ENCODE assay signal across 1 cellular context in the genomic region with DNA sequence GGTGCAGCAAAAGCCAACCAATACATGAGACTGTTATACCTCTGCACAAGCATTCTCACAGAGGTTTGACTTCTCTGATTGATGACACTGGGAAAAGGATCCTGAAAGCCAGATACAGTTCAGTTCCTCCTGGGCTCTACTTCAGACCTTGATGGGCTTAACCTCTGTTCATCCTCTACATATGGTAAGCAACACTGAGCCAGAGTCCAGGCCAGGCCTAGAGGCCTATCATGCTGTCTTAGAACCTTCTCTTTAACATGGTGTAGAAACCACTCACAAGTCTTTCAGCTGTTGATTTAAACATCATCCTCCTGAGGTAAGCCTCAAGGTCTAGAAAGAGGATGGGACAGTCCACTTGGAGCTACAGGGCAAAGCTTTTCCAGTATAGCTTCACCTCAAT.
TF ChIP-seq lines count a peak whose summit lies in the region.

No MANE protein-coding gene starts in this region.

TF ChIP-seq in K562, 482 proteins besides CTCF, POLR2A, EP300 and RAD21 (continued from another document):
- TF ChIP-seq, protein P1, sequence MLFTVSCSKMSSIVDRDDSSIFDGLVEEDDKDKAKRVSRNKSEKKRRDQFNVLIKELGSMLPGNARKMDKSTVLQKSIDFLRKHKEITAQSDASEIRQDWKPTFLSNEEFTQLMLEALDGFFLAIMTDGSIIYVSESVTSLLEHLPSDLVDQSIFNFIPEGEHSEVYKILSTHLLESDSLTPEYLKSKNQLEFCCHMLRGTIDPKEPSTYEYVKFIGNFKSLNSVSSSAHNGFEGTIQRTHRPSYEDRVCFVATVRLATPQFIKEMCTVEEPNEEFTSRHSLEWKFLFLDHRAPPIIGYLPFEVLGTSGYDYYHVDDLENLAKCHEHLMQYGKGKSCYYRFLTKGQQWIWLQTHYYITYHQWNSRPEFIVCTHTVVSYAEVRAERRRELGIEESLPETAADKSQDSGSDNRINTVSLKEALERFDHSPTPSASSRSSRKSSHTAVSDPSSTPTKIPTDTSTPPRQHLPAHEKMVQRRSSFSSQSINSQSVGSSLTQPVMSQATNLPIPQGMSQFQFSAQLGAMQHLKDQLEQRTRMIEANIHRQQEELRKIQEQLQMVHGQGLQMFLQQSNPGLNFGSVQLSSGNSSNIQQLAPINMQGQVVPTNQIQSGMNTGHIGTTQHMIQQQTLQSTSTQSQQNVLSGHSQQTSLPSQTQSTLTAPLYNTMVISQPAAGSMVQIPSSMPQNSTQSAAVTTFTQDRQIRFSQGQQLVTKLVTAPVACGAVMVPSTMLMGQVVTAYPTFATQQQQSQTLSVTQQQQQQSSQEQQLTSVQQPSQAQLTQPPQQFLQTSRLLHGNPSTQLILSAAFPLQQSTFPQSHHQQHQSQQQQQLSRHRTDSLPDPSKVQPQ (CRISPR knock-in tag; IDR thresholded peaks at IDR 0.05; ENCODE audit: borderline replicate concordance), result no peak
- TF ChIP-seq EWSR1 (IDR thresholded peaks at IDR 0.05; ENCODE audit: borderline replicate concordance, low read depth, partially characterized antibody) (no peak), MTA2 (IDR thresholded peaks at IDR 0.05; ENCODE audit: low read depth) (no peak), GATA2 (CRISPR knock-in tag; IDR thresholded peaks at IDR 0.05) (no peak), MECOM (CRISPR knock-in tag; IDR thresholded peaks at IDR 0.05) (no peak), POLR2AphosphoS5 (IDR thresholded peaks at IDR 0.05; ENCODE audit: control insufficient read depth, insufficient read depth, low read depth, low read length) (no peak), NBN (IDR thresholded peaks at IDR 0.05; ENCODE audit: low read depth) (no peak), XRCC5 (IDR thresholded peaks at IDR 0.05; ENCODE audit: low read depth, low read length) (no peak), ZNF75A (CRISPR knock-in tag; IDR thresholded peaks at IDR 0.05) (no peak), POLR3G (IDR thresholded peaks at IDR 0.05; ENCODE audit: extremely low read depth, insufficient read length, insufficient replicate concordance) (no peak), ZNF224 (CRISPR knock-in tag; IDR thresholded peaks at IDR 0.05) (no peak), ETV5 (CRISPR knock-in tag; IDR thresholded peaks at IDR 0.05; ENCODE audit: low read depth) (no peak)
- TF ChIP-seq, protein P2, sequence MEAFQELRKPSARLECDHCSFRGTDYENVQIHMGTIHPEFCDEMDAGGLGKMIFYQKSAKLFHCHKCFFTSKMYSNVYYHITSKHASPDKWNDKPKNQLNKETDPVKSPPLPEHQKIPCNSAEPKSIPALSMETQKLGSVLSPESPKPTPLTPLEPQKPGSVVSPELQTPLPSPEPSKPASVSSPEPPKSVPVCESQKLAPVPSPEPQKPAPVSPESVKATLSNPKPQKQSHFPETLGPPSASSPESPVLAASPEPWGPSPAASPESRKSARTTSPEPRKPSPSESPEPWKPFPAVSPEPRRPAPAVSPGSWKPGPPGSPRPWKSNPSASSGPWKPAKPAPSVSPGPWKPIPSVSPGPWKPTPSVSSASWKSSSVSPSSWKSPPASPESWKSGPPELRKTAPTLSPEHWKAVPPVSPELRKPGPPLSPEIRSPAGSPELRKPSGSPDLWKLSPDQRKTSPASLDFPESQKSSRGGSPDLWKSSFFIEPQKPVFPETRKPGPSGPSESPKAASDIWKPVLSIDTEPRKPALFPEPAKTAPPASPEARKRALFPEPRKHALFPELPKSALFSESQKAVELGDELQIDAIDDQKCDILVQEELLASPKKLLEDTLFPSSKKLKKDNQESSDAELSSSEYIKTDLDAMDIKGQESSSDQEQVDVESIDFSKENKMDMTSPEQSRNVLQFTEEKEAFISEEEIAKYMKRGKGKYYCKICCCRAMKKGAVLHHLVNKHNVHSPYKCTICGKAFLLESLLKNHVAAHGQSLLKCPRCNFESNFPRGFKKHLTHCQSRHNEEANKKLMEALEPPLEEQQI (IDR thresholded peaks at IDR 0.05), result no peak
- TF ChIP-seq, protein P3, sequence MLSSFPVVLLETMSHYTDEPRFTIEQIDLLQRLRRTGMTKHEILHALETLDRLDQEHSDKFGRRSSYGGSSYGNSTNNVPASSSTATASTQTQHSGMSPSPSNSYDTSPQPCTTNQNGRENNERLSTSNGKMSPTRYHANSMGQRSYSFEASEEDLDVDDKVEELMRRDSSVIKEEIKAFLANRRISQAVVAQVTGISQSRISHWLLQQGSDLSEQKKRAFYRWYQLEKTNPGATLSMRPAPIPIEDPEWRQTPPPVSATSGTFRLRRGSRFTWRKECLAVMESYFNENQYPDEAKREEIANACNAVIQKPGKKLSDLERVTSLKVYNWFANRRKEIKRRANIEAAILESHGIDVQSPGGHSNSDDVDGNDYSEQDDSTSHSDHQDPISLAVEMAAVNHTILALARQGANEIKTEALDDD (IDR thresholded peaks at IDR 0.05), result no peak
